In the genomic region with DNA sequence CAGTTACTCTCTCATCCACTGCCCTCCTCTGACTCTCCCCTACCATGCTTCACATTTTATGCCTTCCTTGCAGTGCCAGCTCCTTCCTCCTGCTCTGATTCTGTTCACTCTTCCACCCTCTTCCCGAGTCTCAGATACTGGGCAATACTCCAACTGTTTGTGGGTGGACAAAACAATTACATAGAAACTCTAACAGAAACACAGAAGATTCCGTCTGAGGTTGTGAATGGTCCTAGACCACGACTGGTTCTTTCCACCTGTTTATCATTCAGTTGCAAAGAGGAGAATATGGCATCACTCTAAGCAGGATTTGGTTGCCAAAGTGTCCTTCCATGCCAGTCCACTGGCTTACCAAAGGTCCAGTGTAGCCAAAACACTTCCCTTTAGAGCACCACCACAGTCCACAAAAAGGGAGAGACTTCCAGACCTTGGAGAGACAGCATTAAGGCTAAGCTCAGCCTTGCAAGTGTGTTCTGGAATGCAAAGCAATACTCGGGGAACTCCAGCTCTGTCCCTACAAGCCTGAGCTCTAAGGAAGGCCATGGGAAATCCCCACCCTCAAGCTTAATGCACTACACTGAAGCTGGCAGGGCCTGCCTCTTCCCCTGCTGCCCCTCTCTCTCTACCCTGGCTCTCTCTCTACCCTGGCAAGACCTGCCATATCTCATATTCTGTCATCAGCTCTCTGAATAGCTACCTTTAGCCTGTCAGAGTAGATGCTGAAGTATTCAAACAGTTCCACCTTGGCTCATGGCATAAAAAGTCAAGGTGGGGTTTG, we compare ENCODE assay signal across 12 cellular contexts.
DNase-seq lines count a peak whose midpoint lies in the region; ATAC-seq and TF ChIP-seq lines count a peak whose summit lies in the region.
"Had no signal": no experiment of that assay in that cellular context is flagged by ENCODE, and none has a peak within 500 bp of the region (broad histone marks: within the 10 kb centered on the region; RNA-seq: fewer than 3 reads in every experiment).

No MANE protein-coding gene starts in this region.

- H3K27me3 ChIP-seq in brain microvascular endothelial cell (replicated peaks) = no peaks in the 10 kb centered on the region

- DNase-seq in EL = peak; percentile 82
- DNase-seq in brain microvascular endothelial cell = peak; percentile 66
- peak; percentile 71 for DNase-seq in kidney glomerular epithelial cell (lab: John Stamatoyannopoulos, UW)
- DNase-seq in GM19240 (ENCODE audit: insufficient read length, low spot score) = no peak
- no peak for DNase-seq in iPS-NIHi11 (ENCODE audit: low spot score)
- no peak for DNase-seq in DMS153 treated with DMSO at 0.1 percent for 48 hours (lab: John Stamatoyannopoulos, UW; ENCODE audit: unreplicated experiment)
- DNase-seq: activated T-cell treated with anti-CD3 and anti-CD28 coated beads, Interleukin-2, amount 50 U/mL, for 4 hours; C1 segment of cervical spinal cord; NCI-H510A treated with DMSO at 0.1 percent for 48 hours; psoas muscle had no signal

- ATAC-seq in HG02884 (IDR thresholded peaks at IDR 0.05; ENCODE audit: unreplicated experiment) = peak; percentile 43
- no peak for ATAC-seq in GM19452 (IDR thresholded peaks at IDR 0.05; ENCODE audit: unreplicated experiment)
- ATAC-seq: activated T-cell treated with anti-CD3 and anti-CD28 coated beads, Interleukin-2, amount 50 U/mL, for 4 hours; psoas muscle had no signal

- peak overlapping the region; percentile 60 for H3K27ac ChIP-seq in brain microvascular endothelial cell
- H3K27ac ChIP-seq: psoas muscle had no signal

- H3K4me3 ChIP-seq in brain microvascular endothelial cell (ENCODE audit: low read depth, low read length) = no peak overlapping the region
- H3K4me3 ChIP-seq: psoas muscle had no signal

- in situ Hi-C loops in brain microvascular endothelial cell (cut with HindIII; ENCODE audit: low pct_ligation_motif_present, low sequenced_read_pairs) = no loop called here

- no peak for TF ChIP-seq CTCF in brain microvascular endothelial cell (IDR thresholded peaks at IDR 0.05; ENCODE audit: low read depth, low read length, missing control alignments)

- no peaks in the 10 kb centered on the region for H3K36me3 ChIP-seq in brain microvascular endothelial cell (replicated peaks)

Comparison
In these comparisons a context has a peak if more than half of its experiments do, and no peak if none do; other contexts are left out.
1. DNase-seq: peak in EL (single experiment), brain microvascular endothelial cell (single experiment) and kidney glomerular epithelial cell (single experiment); none in GM19240 (single experiment), iPS-NIHi11 (single experiment) and DMS153 treated with DMSO at 0.1 percent for 48 hours (single experiment).